In genomic region chr3:112338021-112338726, GRCh38 we compare ENCODE assay signal across 20 cellular contexts. TPM values are rescaled to one million over a fixed set of nuclear protein-coding genes. Genes with fewer than 3 reads are reported as not detected.
DNase-seq lines count a peak whose midpoint lies in the region; ATAC-seq and TF ChIP-seq lines count a peak whose summit lies in the region.
"Had no signal": no experiment of that assay in that cellular context is flagged by ENCODE, and none has a peak within 500 bp of the region (broad histone marks: within the 10 kb centered on the region; RNA-seq: fewer than 3 reads in every experiment).

No MANE protein-coding gene starts in this region.

- no peak for DNase-seq in activated CD4-positive, CD25-positive, alpha-beta regulatory T cell treated with anti-CD3 and anti-CD28 coated beads, Interleukin-2, amount 50 U/mL, for 72 hours
- DNase-seq in epithelial cell of esophagus (ENCODE audit: low read depth) (peak; percentile 22), trophoblast cell (peak; percentile 45 to 85), hepatic stellate cell (ENCODE audit: low spot score) (no peak), sciatic nerve (ENCODE audit: low spot score) (no peak), type B pancreatic cell (ENCODE audit: extremely low spot score, unreplicated experiment) (no peak)
- DNase-seq: activated naive CD8-positive, alpha-beta T cell treated with anti-CD3 and anti-CD28 coated beads, Interleukin-2, amount 10 ng/mL, durations not matched to agents 7 days and 5 days; CD4-positive, CD25-positive, alpha-beta regulatory T cell; DND-41; HFFc6; NCI-H1930; NCI-H69; posterior cingulate gyrus had no signal

- no peaks in the 10 kb centered on the region for H4K20me1 ChIP-seq in Loucy (ENCODE audit: insufficient read depth, low read length, poor library complexity, severe bottlenecking)

- no peak overlapping the region for H2BK5ac ChIP-seq in trophoblast cell (ENCODE audit: low read depth, low read length, poor library complexity)

- H3K79me1 ChIP-seq in trophoblast cell (ENCODE audit: low read length), result no peaks in the 10 kb centered on the region

- no peak overlapping the region for H3K4me3 Mint-ChIP-seq in type B pancreatic cell
- H3K4me3 Mint-ChIP-seq: activated naive CD8-positive, alpha-beta T cell treated with anti-CD3 and anti-CD28 coated beads, Interleukin-2, amount 10 ng/mL, durations not matched to agents 7 days and 5 days; HFFc6; IgD-negative memory B cell; stimulated activated memory B cell treated with anti-CD40 and anti-IgM and Interleukin-4, amounts not matched to agents 10 μg/mL and 1 μg/mL and 100 μg/mL, for 72 hours had no signal

- no peak overlapping the region for H4K8ac ChIP-seq in trophoblast cell (ENCODE audit: low read depth, low read length)

- peaks cover 17% of the 10 kb centered on the region for H3K4me1 Mint-ChIP-seq in type B pancreatic cell (ENCODE audit: unreplicated experiment)

- H2BK120ac ChIP-seq in trophoblast cell (ENCODE audit: insufficient read depth, low read length, poor library complexity), result no peak overlapping the region

- no peaks in the 10 kb centered on the region for H3K27me3 ChIP-seq in Loucy (ENCODE audit: insufficient read depth, low read length, poor library complexity, severe bottlenecking)
- H3K27me3 ChIP-seq in trophoblast cell (ENCODE audit: insufficient read depth, low read length), result no peaks in the 10 kb centered on the region

- H3K79me2 ChIP-seq in Loucy (ENCODE audit: insufficient read depth, low read length) (peaks cover 73% of the 10 kb centered on the region), trophoblast cell (ENCODE audit: control insufficient read depth, insufficient read depth, low read length, poor library complexity) (no peaks in the 10 kb centered on the region)

- H3K36me3 Mint-ChIP-seq in type B pancreatic cell, result peaks cover 20% of the 10 kb centered on the region
- H3K36me3 Mint-ChIP-seq: CD4-positive, CD25-positive, alpha-beta regulatory T cell; IgD-negative memory B cell had no signal

- H3K36me3 ChIP-seq in Loucy (ENCODE audit: insufficient read depth, low read length) (no peaks in the 10 kb centered on the region), trophoblast cell (ENCODE audit: control insufficient read depth in 1 of 2, insufficient read depth in 2 of 2, low read length in 2 of 2) (no peaks in the 10 kb centered on the region)

- H3K27me3 Mint-ChIP-seq in type B pancreatic cell, result peaks cover 23% of the 10 kb centered on the region
- H3K27me3 Mint-ChIP-seq: activated naive CD8-positive, alpha-beta T cell treated with anti-CD3 and anti-CD28 coated beads, Interleukin-2, amount 10 ng/mL, durations not matched to agents 7 days and 5 days; IgD-negative memory B cell; stimulated activated memory B cell treated with anti-CD40 and anti-IgM and Interleukin-4, amounts not matched to agents 10 μg/mL and 1 μg/mL and 100 μg/mL, for 72 hours had no signal

- H3K14ac ChIP-seq in trophoblast cell (ENCODE audit: low read length), result no peak overlapping the region

- H3K4me3 ChIP-seq in Loucy (ENCODE audit: low read length, poor library complexity, severe bottlenecking) (peak overlapping the region; percentile 4), epithelial cell of esophagus (ENCODE audit: low read length) (no peak overlapping the region), trophoblast cell (ENCODE audit: low read depth, low read length) (no peak overlapping the region)

- peak overlapping the region; percentile 33 for H3K4me2 ChIP-seq in Loucy (ENCODE audit: low read depth, low read length, poor library complexity, severe bottlenecking)
- H3K4me2 ChIP-seq in trophoblast cell (ENCODE audit: low read length), result peak overlapping the region; percentile 20

- H3K9me3 Mint-ChIP-seq in type B pancreatic cell, result no peaks in the 10 kb centered on the region
- H3K9me3 Mint-ChIP-seq: activated naive CD8-positive, alpha-beta T cell treated with anti-CD3 and anti-CD28 coated beads, Interleukin-2, amount 10 ng/mL, durations not matched to agents 7 days and 5 days; HFFc6; IgD-negative memory B cell; stimulated activated memory B cell treated with anti-CD40 and anti-IgM and Interleukin-4, amounts not matched to agents 10 μg/mL and 1 μg/mL and 100 μg/mL, for 72 hours had no signal

- H3F3A ChIP-seq in Loucy (ENCODE audit: low read depth), result no peaks in the 10 kb centered on the region

- H3K27ac Mint-ChIP-seq in type B pancreatic cell, result no peak overlapping the region
- H3K27ac Mint-ChIP-seq: activated naive CD8-positive, alpha-beta T cell treated with anti-CD3 and anti-CD28 coated beads, Interleukin-2, amount 10 ng/mL, durations not matched to agents 7 days and 5 days; CD4-positive, CD25-positive, alpha-beta regulatory T cell; HFFc6; IgD-negative memory B cell; stimulated activated memory B cell treated with anti-CD40 and anti-IgM and Interleukin-4, amounts not matched to agents 10 μg/mL and 1 μg/mL and 100 μg/mL, for 72 hours had no signal

- no CpG with 5 or more reads among the region's 6 CpGs for WGBS in trophoblast cell (ENCODE audit: extremely low coverage, insufficient coverage, insufficient read length)

- no peak for TF ChIP-seq CTCF in Loucy (conservative IDR thresholded peaks at IDR 0.05; ENCODE audit: low read length)
- no peak for TF ChIP-seq CTCF in epithelial cell of esophagus (IDR thresholded peaks at IDR 0.05; ENCODE audit: insufficient read depth, low read depth, low read length, missing control alignments)
- TF ChIP-seq CTCF in type B pancreatic cell (conservative IDR thresholded peaks at IDR 0.05), result no peak

- H4K12ac ChIP-seq in trophoblast cell (ENCODE audit: low read depth, low read length), result no peak overlapping the region

- no peak overlapping the region for H3K4ac ChIP-seq in trophoblast cell (ENCODE audit: low read depth, low read length)

- peak; percentile 85 for ATAC-seq in activated CD4-positive, CD25-positive, alpha-beta regulatory T cell treated with anti-CD3 and anti-CD28 coated beads, Interleukin-2, amount 50 U/mL, for 24 hours
- no peak for ATAC-seq in sciatic nerve
- ATAC-seq: left lobe of liver; Panc1; stimulated activated memory B cell treated with anti-CD40 and anti-IgM and Interleukin-4, amounts not matched to agents 10 μg/mL and 1 μg/mL and 100 μg/mL, for 72 hours had no signal

- H3K9me3 ChIP-seq in Loucy (ENCODE audit: insufficient read depth, low read depth, low read length) (no peaks in the 10 kb centered on the region), trophoblast cell (ENCODE audit: insufficient read depth, low read depth, low read length) (no peaks in the 10 kb centered on the region)

- H3K9ac ChIP-seq in Loucy (ENCODE audit: low read depth, low read length, poor library complexity, severe bottlenecking) (no peak overlapping the region), trophoblast cell (ENCODE audit: low read length) (no peak overlapping the region)

- no peak overlapping the region for H3K18ac ChIP-seq in trophoblast cell (ENCODE audit: low read length)

- intact Hi-C loops in sciatic nerve (cut with DNase I), result no loop called here

- H2AK5ac ChIP-seq in trophoblast cell (ENCODE audit: low read length), result no peak overlapping the region

- H3K4me1 ChIP-seq in Loucy (ENCODE audit: insufficient read depth, low read length, poor library complexity, severe bottlenecking) (peaks cover 63% of the 10 kb centered on the region), trophoblast cell (ENCODE audit: control insufficient read depth in 1 of 2, insufficient read depth in 2 of 2, low read length in 2 of 2) (no peaks in the 10 kb centered on the region)

- H4K91ac ChIP-seq in trophoblast cell (ENCODE audit: low read depth, low read length), result no peak overlapping the region

- no peak overlapping the region for H3K27ac ChIP-seq in trophoblast cell (ENCODE audit: low read depth, low read length)

- H3K9me2 ChIP-seq in Loucy (replicated peaks; ENCODE audit: low read depth, low read length), result no peaks in the 10 kb centered on the region

- H3K23ac ChIP-seq in trophoblast cell (ENCODE audit: low read length), result no peak overlapping the region

- no peak overlapping the region for H2BK12ac ChIP-seq in trophoblast cell (ENCODE audit: low read length)

- H2AFZ ChIP-seq in Loucy (ENCODE audit: low read length) (no peak overlapping the region), trophoblast cell (ENCODE audit: insufficient read depth, low read length, poor library complexity) (no peak overlapping the region)

RNA-seq across cellular contexts. Expression of gene CD200, which starts 5.2 kb away (rescaled TPM):
- polyA plus RNA-seq in trophoblast cell (2013), result 7.8 TPM in 2 replicates
- 23.8 TPM for total RNA-seq in sciatic nerve
- total RNA-seq in type B pancreatic cell (ENCODE audit: low replicate concordance), result 11.9 and 20.1 TPM in 2 replicates
- total RNA-seq: A673, HFFc6 had no signal

RNA-seq across cellular contexts. Expression of gene SLC9C1, which starts 44.2 kb away (rescaled TPM):
- not detected in 2 replicates for polyA plus RNA-seq in trophoblast cell (2013)
- 0.94 TPM for total RNA-seq in sciatic nerve
- total RNA-seq in type B pancreatic cell (ENCODE audit: low replicate concordance), result 0.48 and 0.99 TPM in 2 replicates
- total RNA-seq: A673; activated naive CD8-positive, alpha-beta T cell treated with anti-CD3 and anti-CD28 coated beads, Interleukin-2, amount 10 ng/mL, durations not matched to agents 7 days and 5 days; CD4-positive, CD25-positive, alpha-beta regulatory T cell; HFFc6; left lobe of liver had no signal
- polyA plus RNA-seq: CD4-positive, CD25-positive, alpha-beta regulatory T cell; IgD-negative memory B cell had no signal

Comparison
In these comparisons a context has a peak if more than half of its experiments do, and no peak if none do; other contexts are left out.
1. DNase-seq: peak in epithelial cell of esophagus (single experiment) and trophoblast cell (2 of 2); none in activated CD4-positive, CD25-positive, alpha-beta regulatory T cell treated with anti-CD3 and anti-CD28 coated beads, Interleukin-2, amount 50 U/mL, for 72 hours (single experiment), hepatic stellate cell (single experiment), sciatic nerve (single experiment) and type B pancreatic cell (single experiment).